11 cellular contexts compared by ENCODE assay signal in the genomic region with DNA sequence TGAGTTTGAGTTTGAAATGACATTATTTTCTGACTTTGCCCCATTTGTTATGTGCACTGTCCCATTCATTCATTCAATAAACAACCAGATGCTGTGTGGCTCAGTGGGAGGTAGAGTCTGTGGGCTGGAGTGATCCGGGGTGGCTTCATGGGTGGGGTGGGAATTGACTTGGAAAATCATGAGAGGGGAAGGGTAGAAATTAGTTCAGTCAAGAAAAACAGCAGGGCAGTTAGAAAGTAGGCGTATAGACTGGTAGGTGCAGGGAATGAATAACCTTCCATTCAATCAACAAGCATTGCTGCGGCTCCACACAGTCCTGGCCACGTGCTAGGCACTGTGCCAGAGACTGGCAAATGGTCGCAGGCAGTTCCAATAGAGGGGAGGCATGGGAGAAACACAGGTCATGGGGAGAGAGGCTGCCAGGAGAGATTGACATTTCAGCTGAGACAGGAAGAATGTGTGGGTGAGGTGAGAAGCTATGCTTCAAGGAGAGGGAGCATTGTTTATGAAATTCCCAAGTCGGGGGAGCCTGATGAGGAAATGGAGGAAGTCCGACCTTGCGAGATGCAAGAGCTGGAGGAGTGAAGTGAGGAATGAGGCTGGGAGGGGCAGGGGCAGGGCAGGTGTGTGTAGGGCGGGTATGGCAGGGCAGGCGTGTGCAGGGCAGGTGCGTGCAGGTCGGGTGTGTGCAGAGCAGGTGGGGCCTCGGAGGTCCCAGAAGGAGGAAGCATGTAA. TPM values are rescaled to one million over a fixed set of nuclear protein-coding genes. Genes with fewer than 3 reads are reported as not detected.
DNase-seq lines count a peak whose midpoint lies in the region; ATAC-seq and TF ChIP-seq lines count a peak whose summit lies in the region.
"Had no signal": no experiment of that assay in that cellular context is flagged by ENCODE, and none has a peak within 500 bp of the region (broad histone marks: within the 10 kb centered on the region; RNA-seq: fewer than 3 reads in every experiment).

No MANE protein-coding gene starts in this region.

- H3K4me3 ChIP-seq in esophagus muscularis mucosa (no peak overlapping the region), uterus (no peak overlapping the region)

- TF ChIP-seq EP300 in esophagus muscularis mucosa (IDR thresholded peaks at IDR 0.05) = no peak

- no peaks in the 10 kb centered on the region for H3K36me3 ChIP-seq in esophagus muscularis mucosa
- no peaks in the 10 kb centered on the region for H3K36me3 ChIP-seq in uterus

- TF ChIP-seq CTCF in esophagus muscularis mucosa (IDR thresholded peaks at IDR 0.05) = no peak
- TF ChIP-seq CTCF in uterus (IDR thresholded peaks at IDR 0.05) = no peak

- TF ChIP-seq POLR2A in esophagus muscularis mucosa (IDR thresholded peaks at IDR 0.05; ENCODE audit: low read depth) (no peak), uterus (IDR thresholded peaks at IDR 0.05) (no peak)

- H3K27ac ChIP-seq in esophagus muscularis mucosa (replicated peaks in 1 of 4) (no peak overlapping the region), uterus (no peak overlapping the region)

- H3K9me3 ChIP-seq in esophagus muscularis mucosa (no peaks in the 10 kb centered on the region), uterus (no peaks in the 10 kb centered on the region)

- CTCF ChIA-PET in HEK293T (lab: Yijun Ruan, JAX) = interaction anchor here (1.1 kb wide), 1 partner anchor 12 kb away, joined by 3 read pairs; no protein-coding TSS in a partner anchor

- POLR2A ChIA-PET in HEK293T (lab: Yijun Ruan, JAX) = interaction anchor here (1.1 kb wide), 1 partner anchor 147 kb away, joined by 3 read pairs; no protein-coding TSS in a partner anchor

- peak; percentile 94 for ATAC-seq in esophagus mucosa
- ATAC-seq: left lobe of liver had no signal

- 66% methylated on average over 13 of the region's 13 CpGs for WGBS in esophagus muscularis mucosa

- intact Hi-C loops in esophagus muscularis mucosa (cut with DNase I) (no loop called here), uterus (cut with DNase I; ENCODE audit: low total_unique reads) (no loop called here)

- DNase-seq in DMS79 (lab: John Stamatoyannopoulos, UW) (peak; percentile 1), NCI-H345 (lab: John Stamatoyannopoulos, UW) (peak; percentile 44), mucosa of gallbladder (ENCODE audit: low spot score) (peak; percentile 78), esophagus muscularis mucosa (ENCODE audit: extremely low spot score) (no peak), SK-N-DZ (ENCODE audit: low spot score) (no peak), HEK293T (ENCODE audit: extremely low spot score) (no peak), uterus (no peak)
- DNase-seq: foreskin fibroblast, SIG-M5 had no signal

- H3K27me3 ChIP-seq in esophagus muscularis mucosa = no peaks in the 10 kb centered on the region
- H3K27me3 ChIP-seq in uterus = no peaks in the 10 kb centered on the region

- peaks cover 0 to 15% (median 2%) of the 10 kb centered on the region in 4 donors for H3K4me1 ChIP-seq in esophagus muscularis mucosa
- no peaks in the 10 kb centered on the region for H3K4me1 ChIP-seq in uterus

TF ChIP-seq in HEK293T, 16 proteins besides CTCF, POLR2A, EP300 and RAD21:
- TF ChIP-seq L3MBTL2 (conservative IDR thresholded peaks at IDR 0.05) (no peak), HDGF (IDR thresholded peaks at IDR 0.05; ENCODE audit: borderline replicate concordance) (no peak)

RNA-seq across cellular contexts. Expression of gene PPARGC1B, which starts 54.5 kb away (rescaled TPM):
- 8.8 TPM for total RNA-seq in esophagus mucosa
- 10.6 TPM for total RNA-seq in mucosa of gallbladder
- total RNA-seq in esophagus muscularis mucosa = 10 to 100 TPM in 2 of 4 donors, 1 to 10 TPM in 2; 5.1 to 14.0 (median 9.7) TPM
- polyA plus RNA-seq in SK-N-DZ (2014; cell fraction: cytosol; rRNA removed) = 0.85 and 1.2 TPM in 2 replicates
- 1.4 and 3.0 TPM in 2 replicates for polyA plus RNA-seq in SK-N-DZ (2014; cell fraction: nucleus; rRNA removed)
- total RNA-seq in uterus = 10 to 100 TPM in 1 of 4 donors, 1 to 10 TPM in 2, under 1 TPM in 1; 0.88 to 17.7 (median 1.9) TPM

Comparison
In these comparisons a context has a peak if more than half of its experiments do, and no peak if none do; other contexts are left out.
1. DNase-seq: peak in DMS79 (single experiment), NCI-H345 (single experiment) and mucosa of gallbladder (single experiment); none in esophagus muscularis mucosa (single experiment), SK-N-DZ (single experiment), HEK293T (single experiment) and uterus (0 of 2).